Comparison of ENCODE assay signal across 1 cellular context in the genomic region with DNA sequence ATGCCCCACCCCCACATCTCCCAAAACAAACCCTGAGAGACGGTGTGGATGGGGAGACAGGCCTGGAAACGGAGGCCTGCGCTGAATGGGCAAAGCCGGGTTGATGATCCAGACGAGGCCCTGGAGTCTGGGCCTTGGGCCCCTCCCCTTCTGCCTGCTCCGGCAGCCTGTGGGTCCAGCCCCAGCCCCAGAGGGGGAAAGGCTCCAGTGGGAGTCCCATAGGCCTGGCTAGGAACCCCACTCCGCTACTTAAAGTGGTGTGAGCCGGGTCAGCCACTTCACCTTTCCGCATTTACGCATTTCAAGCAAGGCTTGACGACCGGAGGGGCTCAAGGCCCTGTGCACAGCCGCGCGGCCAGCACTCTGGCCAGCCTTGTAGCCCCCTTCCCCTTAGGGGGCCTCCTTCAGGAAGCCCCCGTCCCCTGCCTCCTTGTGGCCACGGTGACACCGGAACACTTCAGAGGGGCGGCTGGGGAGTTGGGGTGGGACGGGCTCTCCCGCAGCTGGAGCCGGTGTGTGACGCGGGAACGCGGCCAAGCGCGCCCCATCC.
TF ChIP-seq lines count a peak whose summit lies in the region.

No MANE protein-coding gene starts in this region.

TF ChIP-seq in IMR-90, 13 proteins besides CTCF, POLR2A, EP300 and RAD21:
- no peak for TF ChIP-seq MXI1 (IDR thresholded peaks at IDR 0.05; ENCODE audit: borderline replicate concordance, low read depth, low read length)
- no peak for TF ChIP-seq BHLHE40 (IDR thresholded peaks at IDR 0.05; ENCODE audit: low read depth, low read length)
- no peak for TF ChIP-seq CHD1 (IDR thresholded peaks at IDR 0.05; ENCODE audit: low read depth, low read length)
